In the genomic region with DNA sequence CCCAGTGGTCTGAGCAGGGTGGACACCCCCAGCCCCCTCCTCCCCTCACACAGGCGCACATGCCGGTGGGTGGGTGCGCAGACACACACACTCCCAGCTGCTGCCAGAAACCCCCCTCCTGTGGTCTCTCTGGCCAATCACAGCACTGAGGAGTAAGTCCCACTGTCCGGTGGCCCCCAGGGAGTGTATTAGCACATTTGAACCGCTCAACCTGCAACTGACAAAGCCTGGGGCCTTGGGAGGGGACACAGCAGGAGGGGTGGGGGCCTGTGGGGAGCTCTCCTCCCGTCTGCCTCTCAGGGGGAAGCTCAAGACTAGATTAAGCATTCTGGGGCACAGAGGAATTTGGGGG, we compare ENCODE assay signal across 25 cellular contexts. TPM values are rescaled to one million over a fixed set of nuclear protein-coding genes. Genes with fewer than 3 reads are reported as not detected.
"Had no signal": no experiment of that assay in that cellular context is flagged by ENCODE, and none has a peak within 500 bp of the region (broad histone marks: within the 10 kb centered on the region; RNA-seq: fewer than 3 reads in every experiment).

No MANE protein-coding gene starts in this region.

- DNase-seq: activated CD4-positive, alpha-beta T cell treated with anti-CD3 and anti-CD28 coated beads, Interleukin-2, amount 50 U/mL, for 1 hour; activated CD8-positive, alpha-beta memory T cell treated with anti-CD3 and anti-CD28 coated beads, Interleukin-2, amount 50 U/mL, for 48 hours; activated effector memory CD4-positive, alpha-beta T cell treated with Interleukin-2 at 50 U/mL for 16 hours; activated naive CD4-positive, alpha-beta T cell treated with anti-CD3 and anti-CD28 coated beads, Interleukin-2, amount 10 ng/mL, durations not matched to agents 7 days and 5 days; activated naive CD8-positive, alpha-beta T cell treated with anti-CD3 and anti-CD28 coated beads, Interleukin-2, amount 50 U/mL, for 24 hours; activated T-cell treated with anti-CD3 and anti-CD28 coated beads, Interleukin-2, amount 50 U/mL, for 48 hours; aorta; brain microvascular endothelial cell; central memory CD4-positive, alpha-beta T cell; heart right ventricle; immature natural killer cell; left ventricle myocardium superior; natural killer cell; stimulated activated CD4-positive, alpha-beta T cell treated with anti-CD3 and anti-CD28 coated beads, Interleukin-12 subunit alpha, Interleukin-12 subunit beta, amount 100 ng/mL, for 4 hours; stimulated activated CD4-positive, alpha-beta T cell treated with anti-CD3 and anti-CD28 coated beads, Interleukin-2, amount 100 ng/mL, for 24 hours; stimulated activated naive CD4-positive, alpha-beta T cell treated with Interleukin-2 at 50 U/mL for 16 hours; T1000; thyroid gland had no signal

- H3K27me3 Mint-ChIP-seq: progenitor cell of endocrine pancreas had no signal

- H3K9me3 ChIP-seq: gastroesophageal sphincter, heart right ventricle, thyroid gland had no signal

- H3K27me3 ChIP-seq: thyroid gland had no signal

- H3K27ac ChIP-seq: brain microvascular endothelial cell, gastroesophageal sphincter, heart right ventricle, thyroid gland had no signal

- H3K36me3 Mint-ChIP-seq: activated naive CD4-positive, alpha-beta T cell treated with anti-CD3 and anti-CD28 coated beads, Interleukin-2, amount 10 ng/mL, durations not matched to agents 7 days and 5 days; immature natural killer cell; natural killer cell had no signal

- ATAC-seq: activated CD4-positive, CD25-positive, alpha-beta regulatory T cell treated with anti-CD3 and anti-CD28 coated beads, Interleukin-2, amount 50 U/mL, for 24 hours; activated naive CD8-positive, alpha-beta T cell treated with anti-CD3 and anti-CD28 coated beads, Interleukin-2, amount 50 U/mL, for 24 hours; gastroesophageal sphincter; heart right ventricle; left ventricle myocardium superior; natural killer cell had no signal

- H3K9me3 Mint-ChIP-seq: activated naive CD4-positive, alpha-beta T cell treated with anti-CD3 and anti-CD28 coated beads, Interleukin-2, amount 10 ng/mL, durations not matched to agents 7 days and 5 days; activated naive CD8-positive, alpha-beta T cell treated with anti-CD3 and anti-CD28 coated beads, Interleukin-2, amount 50 U/mL, for 24 hours; immature natural killer cell; natural killer cell had no signal

- H3K4me3 Mint-ChIP-seq: activated naive CD4-positive, alpha-beta T cell treated with anti-CD3 and anti-CD28 coated beads, Interleukin-2, amount 10 ng/mL, durations not matched to agents 7 days and 5 days; activated naive CD8-positive, alpha-beta T cell treated with anti-CD3 and anti-CD28 coated beads, Interleukin-2, amount 50 U/mL, for 24 hours; immature natural killer cell; natural killer cell had no signal

- H3K4me1 ChIP-seq: gastroesophageal sphincter had no signal

- H3K27ac Mint-ChIP-seq: activated naive CD4-positive, alpha-beta T cell treated with anti-CD3 and anti-CD28 coated beads, Interleukin-2, amount 10 ng/mL, durations not matched to agents 7 days and 5 days; activated naive CD8-positive, alpha-beta T cell treated with anti-CD3 and anti-CD28 coated beads, Interleukin-2, amount 50 U/mL, for 24 hours; immature natural killer cell; natural killer cell; progenitor cell of endocrine pancreas had no signal

- H3K4me3 ChIP-seq: gastroesophageal sphincter, heart right ventricle, thyroid gland had no signal

- H3K36me3 ChIP-seq: brain microvascular endothelial cell, gastroesophageal sphincter, heart right ventricle, thyroid gland had no signal

RNA-seq across cellular contexts. Expression of a gene that starts 51.1 kb away (rescaled TPM):
- total RNA-seq: gastroesophageal sphincter; heart right ventricle; left ventricle myocardium superior; mucosa of gallbladder; natural killer cell; omental fat pad; subcutaneous adipose tissue; T-helper 1 cell treated with Interleukin-12 subunit alpha and Interleukin-12 subunit beta and Interleukin-4 antibody, amounts not matched to agents 30 ng/mL and 1 ng/mL, for 36 hours; thyroid gland had no signal
